Comparison of ENCODE assay signal across 10 cellular contexts in the genomic region with DNA sequence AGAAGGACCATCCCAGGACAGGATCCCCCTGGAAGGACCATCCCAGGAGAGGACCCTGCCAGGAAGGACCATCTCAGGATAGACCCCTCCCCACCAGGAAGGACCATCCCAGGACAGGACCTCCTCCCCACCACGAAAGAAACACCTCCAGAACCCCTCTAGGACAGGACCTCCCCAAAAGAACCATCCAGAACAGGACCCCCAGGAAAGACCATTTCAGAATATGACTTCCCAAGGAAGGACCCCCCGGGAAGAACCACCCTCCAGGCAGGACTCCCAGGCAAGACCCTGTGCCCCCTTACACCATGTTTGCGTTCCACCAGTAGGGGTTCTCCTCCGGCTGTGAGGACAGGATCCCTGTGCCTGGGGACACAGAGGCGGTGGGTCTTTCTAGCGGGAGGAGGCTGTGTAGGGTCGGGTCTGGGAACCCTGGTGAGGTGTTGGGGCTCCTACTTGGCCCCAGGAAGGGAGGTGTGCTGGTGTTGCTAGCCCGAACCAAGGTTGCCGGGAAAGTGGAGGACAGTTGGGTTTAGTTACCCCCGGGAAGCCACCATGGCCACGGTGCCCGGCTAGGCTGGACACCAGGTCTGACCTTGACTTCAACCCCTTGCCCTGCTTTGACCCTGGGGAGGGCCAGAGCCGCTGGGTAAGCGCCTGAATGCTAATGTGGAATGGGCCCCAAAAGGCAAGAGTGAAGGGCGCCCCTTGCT. TPM values are rescaled to one million over a fixed set of nuclear protein-coding genes. Genes with fewer than 3 reads are reported as not detected.
DNase-seq lines count a peak whose midpoint lies in the region; ATAC-seq and TF ChIP-seq lines count a peak whose summit lies in the region.
"Had no signal": no experiment of that assay in that cellular context is flagged by ENCODE, and none has a peak within 500 bp of the region (broad histone marks: within the 10 kb centered on the region; RNA-seq: fewer than 3 reads in every experiment).

No MANE protein-coding gene starts in this region.

- TF ChIP-seq CTCF in heart left ventricle (IDR thresholded peaks at IDR 0.05) (no peak), WERI-Rb-1 (IDR thresholded peaks at IDR 0.05; ENCODE audit: low read depth, low read length) (peak; percentile 35; the same call in 1 of the 2 replicates), thoracic aorta (IDR thresholded peaks at IDR 0.05) (no peak)

- no peak for DNase-seq in heart left ventricle
- no peak for DNase-seq in left cardiac atrium
- no peak for DNase-seq in WERI-Rb-1
- DNase-seq in left lobe of liver (ENCODE audit: low spot score) = no peak
- no peak for DNase-seq in thoracic aorta (ENCODE audit: low spot score)
- DNase-seq in NCI-H1694 (lab: John Stamatoyannopoulos, UW) = no peak
- DNase-seq: cortex of kidney had no signal

- H3K9me3 ChIP-seq in heart left ventricle (no peaks in the 10 kb centered on the region), WERI-Rb-1 (ENCODE audit: severe bottlenecking) (no peaks in the 10 kb centered on the region), thoracic aorta (no peaks in the 10 kb centered on the region)
- H3K9me3 ChIP-seq: mucosa of descending colon had no signal

- ATAC-seq in heart left ventricle (no peak), left cardiac atrium (no peak), left lobe of liver (peak; percentile 5), thoracic aorta (ENCODE audit: insufficient number of reproducible peaks, low FRiP score, low read depth) (no peak), HG03442 (IDR thresholded peaks at IDR 0.05; ENCODE audit: unreplicated experiment) (no peak), HG02870 (IDR thresholded peaks at IDR 0.05; ENCODE audit: unreplicated experiment) (no peak)

- H3K36me3 ChIP-seq in heart left ventricle (no peaks in the 10 kb centered on the region), WERI-Rb-1 (peaks cover 16% of the 10 kb centered on the region), thoracic aorta (no peaks in the 10 kb centered on the region)

- TF ChIP-seq POLR2A in heart left ventricle (IDR thresholded peaks at IDR 0.05) = no peak

- peaks cover 2 to 35% (median 11%) of the 10 kb centered on the region in 12 donors for H3K4me1 ChIP-seq in heart left ventricle
- H3K4me1 ChIP-seq in thoracic aorta (ENCODE audit: control insufficient read depth in 1 of 2, low read depth in 2 of 2) = peaks cover 5 to 20% of the 10 kb centered on the region in 2 donors

- H3K27ac ChIP-seq in heart left ventricle (no peak overlapping the region), WERI-Rb-1 (peak overlapping the region; percentile 58), thoracic aorta (no peak overlapping the region)

- H3K27me3 ChIP-seq in heart left ventricle = peaks cover 21 to 79% (median 51%) of the 10 kb centered on the region in 9 donors
- peaks cover 7% of the 10 kb centered on the region for H3K27me3 ChIP-seq in WERI-Rb-1 (ENCODE audit: insufficient read depth, low read depth, severe bottlenecking)
- H3K27me3 ChIP-seq in thoracic aorta (replicated peaks; ENCODE audit: insufficient read depth) = peaks cover 17% of the 10 kb centered on the region

- H3K4me3 ChIP-seq in heart left ventricle (peak overlapping the region in 7 of 12 donors; percentile 33 to 55 (median 44)), WERI-Rb-1 (ENCODE audit: low read depth, low read length) (peak overlapping the region; percentile 33), thoracic aorta (peak overlapping the region; percentile 69)
- H3K4me3 ChIP-seq: mucosa of descending colon had no signal

- intact Hi-C loops in heart left ventricle (cut with DNase I) = loop anchor here (1.0 to 5.0 kb wide), 7 partner anchors 60 to 194 kb away; partner anchors contain the start of genes CENPX (in 2 of the 10) and LRRC45 (in 2 of the 10)
- intact Hi-C loops in left cardiac atrium (cut with DNase I) = loop anchor here (1.0 to 10.0 kb wide), 3 partner anchors 54 to 196 kb away; no protein-coding TSS in a partner anchor

- 58 to 75% (median 58%) methylated on average over 13 to 15 of the region's 15 CpGs for WGBS in heart left ventricle, 4 donors

RNA-seq across cellular contexts. Expression of gene NOTUM, which starts 2.2 kb away (rescaled TPM):
- total RNA-seq in heart left ventricle (1 to 10 TPM in 2 of 9 donors, under 1 TPM in 4, not detected in 3; 0.25 to 1.6 (median 0.54) TPM), left cardiac atrium (not detected), left lobe of liver (4.2 TPM), thoracic aorta (not detected)
- polyA plus RNA-seq in heart left ventricle = under 1 TPM; 0.53 to 0.80 TPM

RNA-seq across cellular contexts. Expression of gene MYADML2, which starts 11.8 kb away (rescaled TPM):
- total RNA-seq in heart left ventricle (10 to 100 TPM in 1 of 9 donors, 1 to 10 TPM in 7, under 1 TPM in 1; 0.31 to 11.2 (median 3.9) TPM), left cardiac atrium (under 1 TPM in 1 of 2 donors, not detected in 1; 0.50 TPM), left lobe of liver (not detected), thoracic aorta (not detected)
- polyA plus RNA-seq in heart left ventricle = 1 to 10 TPM in 1 of 2 donors, under 1 TPM in 1; 0.19 to 7.4 TPM

RNA-seq across cellular contexts. Expression of gene ASPSCR1, which starts 18.6 kb away (rescaled TPM):
- total RNA-seq in heart left ventricle = 10 to 100 TPM; 15.1 to 27.8 (median 22.5) TPM
- 10 to 100 TPM; 39.2 to 43.6 TPM for polyA plus RNA-seq in heart left ventricle
- total RNA-seq in left cardiac atrium = 10 to 100 TPM; 16.9 to 24.4 TPM
- 62.9 TPM for total RNA-seq in left lobe of liver
- total RNA-seq in thoracic aorta = 10 to 100 TPM; 20.6 to 41.3 TPM

RNA-seq across cellular contexts. Expression of gene PYCR1, which starts 21.7 kb away (rescaled TPM):
- total RNA-seq in heart left ventricle = 10 to 100 TPM in 2 of 9 donors, 1 to 10 TPM in 7; 1.8 to 12.2 (median 5.4) TPM
- 10 to 100 TPM in 1 of 2 donors, 1 to 10 TPM in 1; 3.4 to 30.7 TPM for polyA plus RNA-seq in heart left ventricle
- total RNA-seq in left cardiac atrium = 10 to 100 TPM in 1 of 2 donors, 1 to 10 TPM in 1; 9.6 to 10.5 TPM
- 5.2 TPM for total RNA-seq in left lobe of liver
- total RNA-seq in thoracic aorta = 10 to 100 TPM; 14.4 to 15.0 TPM

RNA-seq across cellular contexts. Expression of gene MAFG, which starts 31.3 kb away (rescaled TPM):
- total RNA-seq in heart left ventricle = 10 to 100 TPM; 14.3 to 30.5 (median 18.0) TPM
- 10 to 100 TPM; 10.2 to 23.6 TPM for polyA plus RNA-seq in heart left ventricle
- total RNA-seq in left cardiac atrium = 10 to 100 TPM; 20.9 to 25.1 TPM
- total RNA-seq in left lobe of liver = 12.6 TPM
- total RNA-seq in thoracic aorta = 10 to 100 TPM; 29.8 to 32.1 TPM
